Comparison of ENCODE assay signal across 9 cellular contexts in the genomic region with DNA sequence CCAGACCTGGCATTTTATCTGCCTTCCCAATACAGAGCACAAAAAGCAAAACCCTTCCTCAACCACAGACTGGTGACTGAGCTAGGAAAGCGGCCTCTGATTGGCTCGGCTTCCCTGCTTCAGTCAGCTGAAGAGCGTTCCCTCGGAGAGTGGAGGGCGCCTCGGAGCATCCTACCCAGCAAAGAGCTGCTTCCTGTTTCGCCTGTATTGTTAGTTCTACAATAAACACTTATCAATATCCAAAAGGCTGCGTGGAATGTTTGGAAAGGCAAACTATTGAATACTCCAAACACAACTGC.
A peak's percentile ranks its signal among the peaks of the same experiment; 100 is the strongest.
DNase-seq lines count a peak whose midpoint lies in the region; ATAC-seq and TF ChIP-seq lines count a peak whose summit lies in the region.
"Had no signal": no experiment of that assay in that cellular context is flagged by ENCODE, and none has a peak within 500 bp of the region (broad histone marks: within the 10 kb centered on the region; RNA-seq: fewer than 3 reads in every experiment).

No MANE protein-coding gene starts in this region.

- H3K4me1 Mint-ChIP-seq in MCF 10A (ENCODE audit: insufficient read depth, unreplicated experiment), result peaks cover 11% of the 10 kb centered on the region
- peaks cover 6% of the 10 kb centered on the region for H3K4me1 Mint-ChIP-seq in T-helper 17 cell
- H3K4me1 Mint-ChIP-seq in activated T-helper 2 cell treated with anti-CD3 and anti-CD28 coated beads, Interferon-gamma antibody, Interleukin-2, Interleukin-4, amounts not matched to agents 10 μg/mL and 5 μg/mL and 100 μg/mL, durations not matched to agents 14 hours and 24 hours and 36 hours (ENCODE audit: low read depth), result peaks cover 24% of the 10 kb centered on the region

- H3K36me3 Mint-ChIP-seq in MCF 10A (ENCODE audit: insufficient read depth, unreplicated experiment), result no peaks in the 10 kb centered on the region
- peaks cover 4% of the 10 kb centered on the region for H3K36me3 Mint-ChIP-seq in T-helper 17 cell (ENCODE audit: low read depth)
- no peaks in the 10 kb centered on the region for H3K36me3 Mint-ChIP-seq in activated T-helper 2 cell treated with anti-CD3 and anti-CD28 coated beads, Interferon-gamma antibody, Interleukin-2, Interleukin-4, amounts not matched to agents 10 μg/mL and 5 μg/mL and 100 μg/mL, durations not matched to agents 14 hours and 24 hours and 36 hours (ENCODE audit: low read depth)

- H3K27ac Mint-ChIP-seq in MCF 10A (ENCODE audit: low read depth, unreplicated experiment), result no peak overlapping the region
- no peak overlapping the region for H3K27ac Mint-ChIP-seq in T-helper 17 cell
- H3K27ac Mint-ChIP-seq in activated T-helper 2 cell treated with anti-CD3 and anti-CD28 coated beads, Interferon-gamma antibody, Interleukin-2, Interleukin-4, amounts not matched to agents 10 μg/mL and 5 μg/mL and 100 μg/mL, durations not matched to agents 14 hours and 24 hours and 36 hours, result no peak overlapping the region

- H3K9me3 Mint-ChIP-seq in MCF 10A (ENCODE audit: unreplicated experiment), result no peaks in the 10 kb centered on the region
- no peaks in the 10 kb centered on the region for H3K9me3 Mint-ChIP-seq in activated T-helper 2 cell treated with anti-CD3 and anti-CD28 coated beads, Interferon-gamma antibody, Interleukin-2, Interleukin-4, amounts not matched to agents 10 μg/mL and 5 μg/mL and 100 μg/mL, durations not matched to agents 14 hours and 24 hours and 36 hours

- 14% methylated on average over 8 of the region's 8 CpGs for WGBS in mammary epithelial cell (ENCODE audit: low coverage, missing lambda C conversion rate)
- WGBS in heart left ventricle, 4 donors, result 22 to 40% (median 25%) methylated on average over 7 to 8 of the region's 8 CpGs
- WGBS in thyroid gland, 2 donors, result 15 to 25% methylated on average over 8 of the region's 8 CpGs

- dilution Hi-C loops in mammary epithelial cell (cut with HindIII; ENCODE audit: low sequenced_read_pairs), result no loop called here

- CTCF ChIA-PET in mammary epithelial cell (lab: Charles Lee; ENCODE audit: low non-redundant PET) (no interaction called here), MCF 10A (lab: Yijun Ruan, JAX) (interaction anchor here (0.5 to 2.6 kb wide), 7 partner anchors 9 to 249 kb away, joined by 3 to 12 read pairs (median 3); no protein-coding TSS in a partner anchor)

- H3K4me3 ChIP-seq in mammary epithelial cell (replicated peaks in 1 of 3; ENCODE audit: insufficient read depth in 1 of 3, low read depth in 2 of 3, low read length in 3 of 3) (no peak overlapping the region), heart left ventricle (peak overlapping the region in 4 of 12 donors; percentile 9 to 35 (median 21)), thyroid gland (replicated peaks in 1 of 3) (no peak overlapping the region)

- no peaks in the 10 kb centered on the region for H4K20me1 ChIP-seq in mammary epithelial cell (ENCODE audit: insufficient read depth, low read length)

- H3K27me3 Mint-ChIP-seq in MCF 10A (ENCODE audit: insufficient read depth, unreplicated experiment) (no peaks in the 10 kb centered on the region), T-helper 17 cell (peaks cover 32% of the 10 kb centered on the region)
- peaks cover 2% of the 10 kb centered on the region for H3K27me3 Mint-ChIP-seq in activated T-helper 2 cell treated with anti-CD3 and anti-CD28 coated beads, Interferon-gamma antibody, Interleukin-2, Interleukin-4, amounts not matched to agents 10 μg/mL and 5 μg/mL and 100 μg/mL, durations not matched to agents 14 hours and 24 hours and 36 hours (ENCODE audit: low read depth)

- no peak for TF ChIP-seq CTCF in mammary epithelial cell (conservative IDR thresholded peaks at IDR 0.05 in 1 of 2, IDR thresholded peaks at IDR 0.05 in 1 of 2; ENCODE audit: extremely low read depth in 1 of 2, insufficient read depth in 1 of 2, low read depth in 1 of 2, low read length in 2 of 2)
- TF ChIP-seq CTCF in MCF 10A (IDR thresholded peaks at IDR 0.05; ENCODE audit: unreplicated experiment), result no peak
- TF ChIP-seq CTCF in heart left ventricle (IDR thresholded peaks at IDR 0.05), result no peak
- no peak for TF ChIP-seq CTCF in thyroid gland (IDR thresholded peaks at IDR 0.05)

- POLR2A ChIA-PET in MCF 10A (lab: Yijun Ruan, JAX), result interaction anchor here (0.6 to 1.5 kb wide), 4 partner anchors 9 to 146 kb away, joined by 3 to 6 read pairs (median 4); a partner anchor contains a TSS

- H3K4me2 ChIP-seq in mammary epithelial cell (ENCODE audit: insufficient read depth, low read depth, low read length), result peak overlapping the region; percentile 45

- H3K27me3 ChIP-seq in mammary epithelial cell (ENCODE audit: insufficient read depth, low read length), result peaks cover 3% of the 10 kb centered on the region
- no peaks in the 10 kb centered on the region for H3K27me3 ChIP-seq in heart left ventricle
- H3K27me3 ChIP-seq in thyroid gland, result no peaks in the 10 kb centered on the region

- in situ Hi-C loops in mammary epithelial cell (cut with MboI; ENCODE audit: low sequenced_read_pairs in 2 of 2), result no loop called here

- no peaks in the 10 kb centered on the region for H3K79me2 ChIP-seq in mammary epithelial cell (ENCODE audit: insufficient read depth, low read length)

- no peak overlapping the region for H3K27ac ChIP-seq in mammary epithelial cell (ENCODE audit: insufficient read depth, low read depth, low read length)
- H3K27ac ChIP-seq in heart left ventricle, result no peak overlapping the region
- H3K27ac ChIP-seq in thyroid gland, result no peak overlapping the region

- no TSS peak for BruUV-seq in mammary epithelial cell (replicated peaks; lab: Mats Ljungman, UMichigan)
- no TSS peak for BruUV-seq in MCF 10A (replicated peaks; lab: Mats Ljungman, UMichigan)

- H3K9me3 ChIP-seq in mammary epithelial cell (replicated peaks; ENCODE audit: insufficient read depth, low read length) (no peaks in the 10 kb centered on the region), T-helper 17 cell (ENCODE audit: control insufficient read depth, low read length, poor library complexity, severe bottlenecking) (no peaks in the 10 kb centered on the region), heart left ventricle (no peaks in the 10 kb centered on the region), thyroid gland (no peaks in the 10 kb centered on the region)

- ATAC-seq in T-helper 17 cell, result no peak
- ATAC-seq in heart left ventricle, result peak in 3 of 4 donors; percentile 26 to 69 (median 49)
- no peak for ATAC-seq in HG03571 (IDR thresholded peaks at IDR 0.05; ENCODE audit: unreplicated experiment)
- ATAC-seq: left colon had no signal

- DNase-seq in mammary epithelial cell (peak; percentile 50), MCF 10A (ENCODE audit: unreplicated experiment) (no peak), T-helper 17 cell (no peak), heart left ventricle (peak in 1 of 5 donors; percentile 26), thyroid gland (peak; percentile 44 to 47), GOT3 (lab: John Stamatoyannopoulos, UW) (no peak)
- no peak for DNase-seq in activated T-helper 2 cell treated with anti-CD3 and anti-CD28 coated beads, Interferon-gamma antibody, Interleukin-2, Interleukin-4, amounts not matched to agents 10 μg/mL and 5 μg/mL and 100 μg/mL, durations not matched to agents 14 hours and 24 hours and 36 hours (ENCODE audit: low spot score)

- intact Hi-C loops in mammary epithelial cell (cut with micrococcal nuclease) (no loop called here), MCF 10A (cut with micrococcal nuclease) (no loop called here), heart left ventricle (cut with DNase I) (loop anchor here in 1 of 10 donors (10.0 kb wide), 1 partner anchor 99 kb away; no protein-coding TSS in a partner anchor), thyroid gland (cut with DNase I) (no loop called here)
- intact Hi-C loops in activated T-helper 2 cell treated with anti-CD3 and anti-CD28 coated beads, Interferon-gamma antibody, Interleukin-2, Interleukin-4, amounts not matched to agents 10 μg/mL and 5 μg/mL and 100 μg/mL, durations not matched to agents 14 hours and 24 hours and 36 hours (cut with micrococcal nuclease), result loop anchor here (10.0 kb wide), 1 partner anchor 149 kb away; a partner anchor contains a TSS

- peak overlapping the region; percentile 58 for H2AFZ ChIP-seq in mammary epithelial cell (ENCODE audit: low read depth, low read length)

- H3K36me3 ChIP-seq in mammary epithelial cell (ENCODE audit: insufficient read depth, low read length) (no peaks in the 10 kb centered on the region), heart left ventricle (no peaks in the 10 kb centered on the region), thyroid gland (no peaks in the 10 kb centered on the region)

- H3K4me3 Mint-ChIP-seq in MCF 10A (ENCODE audit: unreplicated experiment), result no peak overlapping the region
- peak overlapping the region; percentile 33 for H3K4me3 Mint-ChIP-seq in T-helper 17 cell
- no peak overlapping the region for H3K4me3 Mint-ChIP-seq in activated T-helper 2 cell treated with anti-CD3 and anti-CD28 coated beads, Interferon-gamma antibody, Interleukin-2, Interleukin-4, amounts not matched to agents 10 μg/mL and 5 μg/mL and 100 μg/mL, durations not matched to agents 14 hours and 24 hours and 36 hours (ENCODE audit: low read depth)

- H3K9ac ChIP-seq in mammary epithelial cell (ENCODE audit: insufficient read depth, low read length), result no peak overlapping the region

- H3K4me1 ChIP-seq in mammary epithelial cell (ENCODE audit: insufficient read depth, low read length), result peaks cover 5% of the 10 kb centered on the region
- H3K4me1 ChIP-seq in heart left ventricle, result no peaks in the 10 kb centered on the region
- peaks cover 6 to 15% of the 10 kb centered on the region in 2 donors for H3K4me1 ChIP-seq in thyroid gland

- no peak for TF ChIP-seq POLR2A in heart left ventricle (IDR thresholded peaks at IDR 0.05)
- no peak for TF ChIP-seq POLR2A in thyroid gland (IDR thresholded peaks at IDR 0.05)

Comparison
In these comparisons a context has a peak if more than half of its experiments do, and no peak if none do; other contexts are left out.
1. DNase-seq: peak in mammary epithelial cell (single experiment) and thyroid gland (2 of 2); none in MCF 10A (single experiment), T-helper 17 cell (0 of 3), GOT3 (single experiment) and activated T-helper 2 cell treated with anti-CD3 and anti-CD28 coated beads, Interferon-gamma antibody, Interleukin-2, Interleukin-4, amounts not matched to agents 10 μg/mL and 5 μg/mL and 100 μg/mL, durations not matched to agents 14 hours and 24 hours and 36 hours (single experiment).
2. ATAC-seq: peak in heart left ventricle (3 of 4); none in T-helper 17 cell (single experiment) and HG03571 (single experiment).